In the genomic region with DNA sequence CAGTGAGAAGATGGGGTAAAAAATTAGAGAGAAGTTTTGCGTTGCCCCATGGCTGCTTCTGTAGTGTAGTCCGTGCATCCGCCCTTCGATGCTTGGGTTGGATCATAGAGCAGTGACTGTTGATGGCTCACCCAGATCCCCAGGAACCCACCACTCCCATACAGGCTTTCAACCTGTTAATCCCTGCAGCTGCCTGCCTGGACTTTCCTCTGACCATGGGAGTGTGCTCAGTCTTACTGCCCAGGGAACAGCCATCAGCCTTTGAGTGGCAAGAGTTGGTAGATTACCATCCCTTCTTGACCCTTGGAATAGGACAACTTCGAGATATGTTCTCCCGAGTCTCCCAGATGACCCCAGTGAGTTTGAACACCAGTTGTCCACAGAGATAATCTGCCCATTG, we compare ENCODE assay signal across 9 cellular contexts.
"Had no signal": no experiment of that assay in that cellular context is flagged by ENCODE, and none has a peak within 500 bp of the region (broad histone marks: within the 10 kb centered on the region; RNA-seq: fewer than 3 reads in every experiment).

No MANE protein-coding gene starts in this region.

- H3K27ac ChIP-seq: GM23248 had no signal

- ATAC-seq: GM23338, HCT116 had no signal

- H3K9me3 ChIP-seq: HAP-1 had no signal

- H3K4me1 Mint-ChIP-seq: GM23338, H9 had no signal

- H3K4me3 ChIP-seq: GM23248, GM23338, HAP-1 had no signal

- H3K4me1 ChIP-seq: HAP-1 had no signal

- H2AFZ ChIP-seq: GM23248, GM23338 had no signal

- H3K4me2 ChIP-seq: GM23338 had no signal

- H3K4me3 Mint-ChIP-seq: GM23338, H9, HFFc6 had no signal

- H3K36me3 ChIP-seq: HAP-1 had no signal

- H3K9ac ChIP-seq: GM23248 had no signal

- DNase-seq: GM23248, GOT3, H7, H9, HCEC 1CT, HFFc6 had no signal

- H3K27ac Mint-ChIP-seq: GM23338, H9, HFFc6 had no signal
